Comparison of ENCODE assay signal across 8 cellular contexts in the genomic region with DNA sequence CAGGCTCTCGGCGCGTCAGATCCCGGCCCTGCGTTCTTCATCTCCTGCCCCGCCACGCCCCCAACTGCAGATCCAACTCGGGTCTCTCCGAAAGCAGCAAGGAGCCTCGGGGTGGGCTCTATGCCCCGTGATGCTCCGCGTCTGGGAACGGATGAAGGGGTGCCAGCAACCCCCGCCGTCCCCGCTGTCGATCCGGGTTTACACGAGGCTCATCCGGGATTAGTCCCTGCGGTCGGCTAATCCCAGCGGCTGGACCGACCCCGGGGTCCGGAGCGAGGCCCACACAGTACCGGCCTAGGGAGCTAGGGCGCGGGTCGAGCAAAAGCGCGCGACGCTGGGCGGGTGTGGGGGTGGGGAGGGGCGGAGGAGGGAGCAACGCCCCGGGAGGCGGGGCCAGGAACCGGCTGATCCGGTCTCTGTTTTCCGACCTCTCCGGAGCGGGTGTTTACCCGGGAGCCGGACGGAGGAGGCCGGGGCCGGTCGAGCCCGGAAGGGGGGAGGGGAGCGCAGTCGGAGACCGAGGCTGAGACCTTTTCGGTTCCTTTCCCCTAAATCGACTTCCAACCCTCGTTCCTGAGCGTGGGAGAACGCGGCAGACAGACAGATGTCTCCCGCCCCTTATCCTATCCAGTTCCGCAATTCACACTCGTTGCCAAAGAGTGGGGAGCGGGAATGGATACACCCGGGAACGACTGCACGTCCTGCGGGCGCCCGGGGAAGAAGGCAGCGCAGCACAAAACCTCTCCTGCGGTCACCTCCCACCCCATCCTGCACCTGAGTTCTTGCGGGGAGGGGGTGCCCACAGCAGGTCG. TPM values are rescaled to one million over a fixed set of nuclear protein-coding genes. Genes with fewer than 3 reads are reported as not detected.
A peak's percentile ranks its signal among the peaks of the same experiment; 100 is the strongest.
DNase-seq lines count a peak whose midpoint lies in the region; ATAC-seq and TF ChIP-seq lines count a peak whose summit lies in the region.

No MANE protein-coding gene starts in this region.

- H3K9me3 Mint-ChIP-seq in activated CD4-positive, alpha-beta T cell treated with anti-CD3 and anti-CD28 coated beads, Interleukin-2, amount 10 ng/mL, durations not matched to agents 24 days and 14 days = no peaks in the 10 kb centered on the region

- H3K27ac Mint-ChIP-seq in activated CD4-positive, alpha-beta T cell treated with anti-CD3 and anti-CD28 coated beads, Interleukin-2, amount 10 ng/mL, durations not matched to agents 24 days and 14 days = peak overlapping the region; percentile 85

- H3K27ac ChIP-seq in left lung = peak overlapping the region; percentile 84 to 94

- H3K27me3 Mint-ChIP-seq in activated CD4-positive, alpha-beta T cell treated with anti-CD3 and anti-CD28 coated beads, Interleukin-2, amount 10 ng/mL, durations not matched to agents 24 days and 14 days = no peaks in the 10 kb centered on the region

- ATAC-seq in GM18519 (IDR thresholded peaks at IDR 0.05; ENCODE audit: low FRiP score, unreplicated experiment) = peak; percentile 58
- peak; percentile 78 for ATAC-seq in HG03066 (IDR thresholded peaks at IDR 0.05; ENCODE audit: low read depth, unreplicated experiment)
- peak; percentile 90 for ATAC-seq in left lung

- peak overlapping the region; percentile 87 for H3K4me3 Mint-ChIP-seq in activated CD4-positive, alpha-beta T cell treated with anti-CD3 and anti-CD28 coated beads, Interleukin-2, amount 10 ng/mL, durations not matched to agents 24 days and 14 days

- H3K9me3 ChIP-seq in left lung = no peaks in the 10 kb centered on the region

- DNase-seq in 8988T (peak; percentile 89), NCI-H226 (peak; percentile 77), cortex of kidney (lab: John Stamatoyannopoulos, UW) (peak; percentile 69), left lung (peak; percentile 92 to 95)
- DNase-seq in activated CD4-positive, alpha-beta T cell treated with anti-CD3 and anti-CD28 coated beads, Interleukin-2, amount 10 ng/mL, durations not matched to agents 24 days and 14 days = peak; percentile 92
- DNase-seq in stimulated activated CD4-positive, alpha-beta T cell treated with anti-CD3 and anti-CD28 coated beads, Interleukin-2, amount 100 ng/mL, for 4 hours (ENCODE audit: low read depth) = peak; percentile 56

- no peak for TF ChIP-seq CTCF in left lung (IDR thresholded peaks at IDR 0.05)

- peaks cover 0 to 22% of the 10 kb centered on the region in 2 donors for H3K27me3 ChIP-seq in left lung

- peaks cover 23% of the 10 kb centered on the region for H3K4me1 Mint-ChIP-seq in activated CD4-positive, alpha-beta T cell treated with anti-CD3 and anti-CD28 coated beads, Interleukin-2, amount 10 ng/mL, durations not matched to agents 24 days and 14 days

- intact Hi-C loops in activated CD4-positive, alpha-beta T cell treated with anti-CD3 and anti-CD28 coated beads, Interleukin-2, amount 10 ng/mL, durations not matched to agents 24 days and 14 days (cut with micrococcal nuclease) = loop anchor here (2.0 to 5.0 kb wide), 2 partner anchors 29 to 197 kb away; a partner anchor contains a TSS
- intact Hi-C loops in left lung (cut with DNase I) = no loop called here

- peaks cover 0 to 12% of the 10 kb centered on the region in 2 donors for H3K36me3 ChIP-seq in left lung

- H3K4me1 ChIP-seq in left lung = peaks cover 15 to 47% of the 10 kb centered on the region in 2 donors

- H3K36me3 Mint-ChIP-seq in activated CD4-positive, alpha-beta T cell treated with anti-CD3 and anti-CD28 coated beads, Interleukin-2, amount 10 ng/mL, durations not matched to agents 24 days and 14 days (ENCODE audit: low read depth) = no peaks in the 10 kb centered on the region

- peak overlapping the region; percentile 54 to 55 for H3K4me3 ChIP-seq in left lung

RNA-seq across cellular contexts. Expression of a gene that starts 28.6 kb away (rescaled TPM):
- total RNA-seq in activated CD4-positive, alpha-beta T cell treated with anti-CD3 and anti-CD28 coated beads, Interleukin-2, amount 10 ng/mL, durations not matched to agents 24 days and 14 days = 0.17 TPM in 1 of 2 replicates, not detected in the other
- 10 to 100 TPM; 55.2 to 65.0 TPM for total RNA-seq in left lung

Comparison
In these comparisons a context has a peak if more than half of its experiments do, and no peak if none do; other contexts are left out.
1. Peak in every context shown above with its lines: DNase-seq, ATAC-seq, H3K4me3 ChIP-seq and H3K27ac ChIP-seq.
2. RNA of a gene that starts 28.6 kb away (total RNA-seq): 55.2 to 65.0 TPM in left lung; 0.17 TPM in activated CD4-positive, alpha-beta T cell treated with anti-CD3 and anti-CD28 coated beads, Interleukin-2, amount 10 ng/mL, durations not matched to agents 24 days and 14 days; every median in the first group is over 10 times any median in the second.